ENCODE assay signal across 12 cellular contexts in the genomic region with DNA sequence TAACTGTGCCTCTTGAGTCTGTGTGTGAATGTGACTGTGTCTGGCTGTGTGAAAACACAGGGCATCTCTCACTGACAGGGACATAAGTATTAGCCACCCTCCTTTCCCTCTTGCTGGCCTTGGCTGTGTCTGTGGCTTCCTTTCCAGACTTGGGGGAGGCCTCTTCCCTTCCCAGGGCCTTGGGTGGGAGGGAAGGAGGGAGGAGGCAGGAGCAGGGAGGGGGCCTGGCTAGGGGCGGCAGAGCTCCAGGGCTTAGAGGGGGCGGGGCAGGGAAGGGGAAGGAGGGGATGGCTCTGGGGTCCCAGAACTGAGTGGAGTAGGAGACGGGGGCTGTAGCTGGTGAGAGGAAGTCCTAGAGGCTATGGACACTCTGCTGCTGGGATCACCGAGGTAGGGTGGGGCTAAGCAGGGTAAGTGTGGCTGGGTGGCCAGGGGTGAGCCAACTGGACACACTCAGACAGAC.
DNase-seq lines count a peak whose midpoint lies in the region; ATAC-seq and TF ChIP-seq lines count a peak whose summit lies in the region.
"Had no signal": no experiment of that assay in that cellular context is flagged by ENCODE, and none has a peak within 500 bp of the region (broad histone marks: within the 10 kb centered on the region; RNA-seq: fewer than 3 reads in every experiment).

No MANE protein-coding gene starts in this region.

- H3K9ac ChIP-seq in ES-I3 (ENCODE audit: low read depth, low read length), result 0 out of 2 replicates have a peak overlapping the region, but pooled peaks have one; percentile 6

- peaks cover 26% of the 10 kb centered on the region for H3K4me1 ChIP-seq in ES-I3 (ENCODE audit: insufficient read depth, low read length)

- peak overlapping the region; percentile 38 for H3K27ac Mint-ChIP-seq in stimulated activated effector memory CD8-positive, alpha-beta T cell treated with anti-CD3 and anti-CD28 coated beads, Interleukin-12 subunit alpha, Interleukin-12 subunit beta, amount 100 ng/mL, for 72 hours

- H3K27me3 ChIP-seq in WERI-Rb-1 (ENCODE audit: insufficient read depth, low read depth, severe bottlenecking), result no peaks in the 10 kb centered on the region
- H3K27me3 ChIP-seq: SJSA1 had no signal

- no peak overlapping the region for H3K4me3 ChIP-seq in WERI-Rb-1 (ENCODE audit: low read depth, low read length)
- H3K4me3 ChIP-seq: SJSA1 had no signal

- H3K4me1 Mint-ChIP-seq in stimulated activated effector memory CD8-positive, alpha-beta T cell treated with anti-CD3 and anti-CD28 coated beads, Interleukin-12 subunit alpha, Interleukin-12 subunit beta, amount 100 ng/mL, for 72 hours, result peaks cover 42% of the 10 kb centered on the region

- H3K27ac ChIP-seq in WERI-Rb-1, result peak overlapping the region; percentile 81
- H3K27ac ChIP-seq: SJSA1 had no signal

- H3K9me3 Mint-ChIP-seq in stimulated activated effector memory CD8-positive, alpha-beta T cell treated with anti-CD3 and anti-CD28 coated beads, Interleukin-12 subunit alpha, Interleukin-12 subunit beta, amount 100 ng/mL, for 72 hours, result no peaks in the 10 kb centered on the region

- no peak for ATAC-seq in stimulated activated effector memory CD8-positive, alpha-beta T cell treated with anti-CD3 and anti-CD28 coated beads, Interleukin-12 subunit alpha, Interleukin-12 subunit beta, amount 100 ng/mL, for 72 hours
- ATAC-seq in HG02870 (IDR thresholded peaks at IDR 0.05; ENCODE audit: unreplicated experiment) (no peak), HG03196 (IDR thresholded peaks at IDR 0.05; ENCODE audit: unreplicated experiment) (no peak)

- DNase-seq in WERI-Rb-1, result peak; percentile 66
- DNase-seq in iPS-NIHi7 (ENCODE audit: extremely low spot score), result peak; percentile 37
- no peak for DNase-seq in stimulated activated effector memory CD8-positive, alpha-beta T cell treated with anti-CD3 and anti-CD28 coated beads, Interleukin-12 subunit alpha, Interleukin-12 subunit beta, amount 100 ng/mL, for 72 hours (ENCODE audit: low spot score in 2 of 2)
- no peak for DNase-seq in NCI-H1417 treated with DMSO at 0.1 percent for 48 hours (lab: John Stamatoyannopoulos, UW)
- DNase-seq in stimulated activated naive CD4-positive, alpha-beta T cell (lab: John Stamatoyannopoulos, UW), result no peak
- DNase-seq: activated T-cell treated with anti-CD3 and anti-CD28 coated beads for 4 hours; effector CD8-positive, alpha-beta T cell; kidney glomerular epithelial cell had no signal

- H3K9me3 ChIP-seq in ES-I3 (ENCODE audit: control insufficient read depth, insufficient read depth, low read length), result no peaks in the 10 kb centered on the region
- H3K9me3 ChIP-seq in WERI-Rb-1 (ENCODE audit: severe bottlenecking), result no peaks in the 10 kb centered on the region
- H3K9me3 ChIP-seq: SJSA1 had no signal

- no peak for TF ChIP-seq CTCF in WERI-Rb-1 (IDR thresholded peaks at IDR 0.05; ENCODE audit: low read depth, low read length)

- H3K36me3 ChIP-seq in ES-I3 (ENCODE audit: insufficient read depth, low read length) (no peaks in the 10 kb centered on the region), WERI-Rb-1 (peaks cover 10% of the 10 kb centered on the region)

- no peak overlapping the region for H3K4me3 Mint-ChIP-seq in stimulated activated effector memory CD8-positive, alpha-beta T cell treated with anti-CD3 and anti-CD28 coated beads, Interleukin-12 subunit alpha, Interleukin-12 subunit beta, amount 100 ng/mL, for 72 hours

- peaks cover 26% of the 10 kb centered on the region for H3K36me3 Mint-ChIP-seq in stimulated activated effector memory CD8-positive, alpha-beta T cell treated with anti-CD3 and anti-CD28 coated beads, Interleukin-12 subunit alpha, Interleukin-12 subunit beta, amount 100 ng/mL, for 72 hours

Comparison
In these comparisons a context has a peak if more than half of its experiments do, and no peak if none do; other contexts are left out.
1. DNase-seq: peak in WERI-Rb-1 (single experiment) and iPS-NIHi7 (single experiment); none in stimulated activated effector memory CD8-positive, alpha-beta T cell treated with anti-CD3 and anti-CD28 coated beads, Interleukin-12 subunit alpha, Interleukin-12 subunit beta, amount 100 ng/mL, for 72 hours (0 of 2), NCI-H1417 treated with DMSO at 0.1 percent for 48 hours (single experiment) and stimulated activated naive CD4-positive, alpha-beta T cell (0 of 6).